ENCODE assay signal across 2 cellular contexts in genomic region chr4:152996101-152996500, GRCh38.
A peak's percentile ranks its signal among the peaks of the same experiment; 100 is the strongest.
TF ChIP-seq lines count a peak whose summit lies in the region.

No MANE protein-coding gene starts in this region.

TF ChIP-seq in IMR-90, 13 proteins besides CTCF, POLR2A, EP300 and RAD21:
- TF ChIP-seq BHLHE40 (IDR thresholded peaks at IDR 0.05; ENCODE audit: low read depth, low read length) (no peak), CHD1 (IDR thresholded peaks at IDR 0.05; ENCODE audit: low read depth, low read length) (no peak), USF2 (IDR thresholded peaks at IDR 0.05; ENCODE audit: low read depth, low read length) (no peak), MXI1 (IDR thresholded peaks at IDR 0.05; ENCODE audit: borderline replicate concordance, low read depth, low read length) (no peak), MAZ (IDR thresholded peaks at IDR 0.05; ENCODE audit: borderline replicate concordance, low read depth, low read length) (no peak), ELK1 (IDR thresholded peaks at IDR 0.05; ENCODE audit: borderline replicate concordance, low read depth, low read length) (no peak), CEBPB (IDR thresholded peaks at IDR 0.05; ENCODE audit: low read depth, low read length) (no peak), NFE2L2 (IDR thresholded peaks at IDR 0.05; ENCODE audit: low read depth, low read length) (no peak), MAFK (IDR thresholded peaks at IDR 0.05; ENCODE audit: low read depth, low read length) (no peak), FOS (IDR thresholded peaks at IDR 0.05; ENCODE audit: low read depth, low read length) (no peak), SMC3 (IDR thresholded peaks at IDR 0.05; ENCODE audit: low read depth, low read length) (no peak), RCOR1 (IDR thresholded peaks at IDR 0.05; ENCODE audit: insufficient replicate concordance, low read length) (no peak), RFX5 (IDR thresholded peaks at IDR 0.05; ENCODE audit: low read depth, low read length) (no peak)

TF ChIP-seq in H1, 55 proteins besides CTCF, POLR2A, EP300 and RAD21:
- TF ChIP-seq YY1 (IDR thresholded peaks at IDR 0.05; ENCODE audit: low read depth, low read length): 0 out of 2 replicates have a peak, but pooled peaks have one; percentile 1
- no peak for TF ChIP-seq ATF3 (IDR thresholded peaks at IDR 0.05; ENCODE audit: insufficient read depth, low read depth, low read length)
- TF ChIP-seq TCF12 (IDR thresholded peaks at IDR 0.05; ENCODE audit: low read depth, low read length): peak; percentile 26; the same call in 1 of the 2 replicates
